8 cellular contexts compared by ENCODE assay signal in genomic region chr14:75307700-75308379, GRCh38. TPM values are rescaled to one million over a fixed set of nuclear protein-coding genes. Genes with fewer than 3 reads are reported as not detected.
DNase-seq lines count a peak whose midpoint lies in the region; ATAC-seq and TF ChIP-seq lines count a peak whose summit lies in the region.

No MANE protein-coding gene starts in this region.

- POLR2A ChIA-PET in activated CD4-positive, alpha-beta T cell treated with anti-CD3 and anti-CD28 coated beads, Interleukin-2, amount 10 ng/mL, durations not matched to agents 7 days and 5 days (lab: Charles Lee): no interaction called here

- CTCF ChIA-PET in activated CD4-positive, alpha-beta T cell treated with anti-CD3 and anti-CD28 coated beads, Interleukin-2, amount 10 ng/mL, durations not matched to agents 7 days and 5 days (lab: Charles Lee): interaction anchor here (0.6 to 3.1 kb wide), 9 partner anchors 10 to 347 kb away, joined by 3 to 12 read pairs (median 4); no protein-coding TSS in a partner anchor

- H3K4me1 Mint-ChIP-seq in activated CD4-positive, alpha-beta T cell treated with anti-CD3 and anti-CD28 coated beads, Interleukin-2, amount 10 ng/mL, durations not matched to agents 7 days and 5 days: peaks cover 18% of the 10 kb centered on the region

- H3K27me3 ChIP-seq in right lobe of liver: no peaks in the 10 kb centered on the region

- TF ChIP-seq POLR2A in right lobe of liver (IDR thresholded peaks at IDR 0.05): no peak

- H3K27me3 Mint-ChIP-seq in activated CD4-positive, alpha-beta T cell treated with anti-CD3 and anti-CD28 coated beads, Interleukin-2, amount 10 ng/mL, durations not matched to agents 7 days and 5 days: no peaks in the 10 kb centered on the region

- H3K4me3 ChIP-seq in right lobe of liver: no peak overlapping the region

- no peaks in the 10 kb centered on the region for H3K9me3 ChIP-seq in right lobe of liver

- DNase-seq in CD1c-positive myeloid dendritic cell (ENCODE audit: extremely low spot score): peak; percentile 83
- peak; percentile 74 for DNase-seq in NCI-H526 treated with DMSO at 0.1 percent for 48 hours (lab: John Stamatoyannopoulos, UW)
- DNase-seq in activated CD4-positive, alpha-beta T cell treated with anti-CD3 and anti-CD28 coated beads, Interleukin-2, amount 10 ng/mL, durations not matched to agents 7 days and 5 days: peak; percentile 75
- peak; percentile 84 for DNase-seq in dedifferentiated amniotic fluid mesenchymal stem cell (ENCODE audit: extremely low spot score)
- DNase-seq in right lobe of liver: peak; percentile 84 to 88 (median 84)
- peak; percentile 56 to 82 (median 71) for DNase-seq in stimulated activated CD4-positive, alpha-beta T cell treated with anti-CD3 and anti-CD28 coated beads, TNF-alpha, amount 100 ng/mL, for 48 hours (ENCODE audit: low read depth in 3 of 3)

- H3K9me3 Mint-ChIP-seq in activated CD4-positive, alpha-beta T cell treated with anti-CD3 and anti-CD28 coated beads, Interleukin-2, amount 10 ng/mL, durations not matched to agents 7 days and 5 days: no peaks in the 10 kb centered on the region

- ATAC-seq in HG03108 (IDR thresholded peaks at IDR 0.05; ENCODE audit: unreplicated experiment) (peak; percentile 44), right lobe of liver (peak; percentile 86 to 92 (median 90)), GM18498 (IDR thresholded peaks at IDR 0.05; ENCODE audit: unreplicated experiment) (no peak)

- intact Hi-C loops in right lobe of liver (cut with DNase I): loop anchor here (2.0 to 10.0 kb wide), 2 partner anchors 173 to 179 kb away; no protein-coding TSS in a partner anchor

- H3K36me3 Mint-ChIP-seq in activated CD4-positive, alpha-beta T cell treated with anti-CD3 and anti-CD28 coated beads, Interleukin-2, amount 10 ng/mL, durations not matched to agents 7 days and 5 days (ENCODE audit: low read depth): no peaks in the 10 kb centered on the region

- peak; percentile 86 to 94 (median 92) for TF ChIP-seq CTCF in right lobe of liver (IDR thresholded peaks at IDR 0.05)

- H3K4me3 Mint-ChIP-seq in activated CD4-positive, alpha-beta T cell treated with anti-CD3 and anti-CD28 coated beads, Interleukin-2, amount 10 ng/mL, durations not matched to agents 7 days and 5 days: no peak overlapping the region

- H3K27ac ChIP-seq in right lobe of liver: no peak overlapping the region

- WGBS in right lobe of liver (ENCODE audit: insufficient coverage, low coverage, low lambda C conversion rate, missing lambda C conversion rate): 10% methylated on average over 11 of the region's 12 CpGs

- H3K27ac Mint-ChIP-seq in activated CD4-positive, alpha-beta T cell treated with anti-CD3 and anti-CD28 coated beads, Interleukin-2, amount 10 ng/mL, durations not matched to agents 7 days and 5 days: no peak overlapping the region

- no peaks in the 10 kb centered on the region for H3K4me1 ChIP-seq in right lobe of liver

- H3K36me3 ChIP-seq in right lobe of liver: no peaks in the 10 kb centered on the region

RNA-seq across cellular contexts. Expression of gene FOS, which starts 29.2 kb away (rescaled TPM):
- 10 to 100 TPM; 28.0 to 35.7 TPM for total RNA-seq in activated CD4-positive, alpha-beta T cell treated with anti-CD3 and anti-CD28 coated beads, Interleukin-2, amount 10 ng/mL, durations not matched to agents 7 days and 5 days
- total RNA-seq in right lobe of liver: 100 to 1,000 TPM in 1 of 6 experiments, 10 to 100 TPM in 4, 1 to 10 TPM in 1; 9.9 to 151 (median 49.5) TPM
